2 cellular contexts compared by ENCODE assay signal in genomic region chr3:188208751-188209433, GRCh38.
TF ChIP-seq lines count a peak whose summit lies in the region.

No MANE protein-coding gene starts in this region.

TF ChIP-seq in GM23338, 12 proteins besides CTCF, POLR2A, EP300 and RAD21:
- TF ChIP-seq ZNF462 (CRISPR knock-in tag; IDR thresholded peaks at IDR 0.05): no peak
- no peak for TF ChIP-seq NANOG (IDR thresholded peaks at IDR 0.05; ENCODE audit: borderline replicate concordance)
- TF ChIP-seq ZNF331 (CRISPR knock-in tag; IDR thresholded peaks at IDR 0.05; ENCODE audit: low read depth): no peak
- no peak for TF ChIP-seq STAT1 (IDR thresholded peaks at IDR 0.05; ENCODE audit: unreplicated experiment)
- TF ChIP-seq POLR2AphosphoS5 (IDR thresholded peaks at IDR 0.05; ENCODE audit: low read depth): no peak
- TF ChIP-seq EZH2 (IDR thresholded peaks at IDR 0.05; ENCODE audit: low read depth, unreplicated experiment): no peak
- TF ChIP-seq ETS1 (IDR thresholded peaks at IDR 0.05): no peak
- TF ChIP-seq CREB1 (CRISPR knock-in tag; IDR thresholded peaks at IDR 0.05; ENCODE audit: low read depth): no peak
- TF ChIP-seq EZH2phosphoT487 (IDR thresholded peaks at IDR 0.05; ENCODE audit: unreplicated experiment): no peak
- no peak for TF ChIP-seq JUNB (IDR thresholded peaks at IDR 0.05; ENCODE audit: unreplicated experiment)
- TF ChIP-seq REST (IDR thresholded peaks at IDR 0.05; ENCODE audit: unreplicated experiment): no peak
- TF ChIP-seq ZNF114 (CRISPR knock-in tag; IDR thresholded peaks at IDR 0.05): no peak

TF ChIP-seq in WTC11, 78 proteins besides CTCF, POLR2A, EP300 and RAD21 (continued from another document):
- TF ChIP-seq E2F5 (CRISPR knock-in tag; IDR thresholded peaks at IDR 0.05) (no peak), CDX4 (CRISPR knock-in tag; IDR thresholded peaks at IDR 0.05; ENCODE audit: borderline replicate concordance) (no peak)
